In the genomic region with DNA sequence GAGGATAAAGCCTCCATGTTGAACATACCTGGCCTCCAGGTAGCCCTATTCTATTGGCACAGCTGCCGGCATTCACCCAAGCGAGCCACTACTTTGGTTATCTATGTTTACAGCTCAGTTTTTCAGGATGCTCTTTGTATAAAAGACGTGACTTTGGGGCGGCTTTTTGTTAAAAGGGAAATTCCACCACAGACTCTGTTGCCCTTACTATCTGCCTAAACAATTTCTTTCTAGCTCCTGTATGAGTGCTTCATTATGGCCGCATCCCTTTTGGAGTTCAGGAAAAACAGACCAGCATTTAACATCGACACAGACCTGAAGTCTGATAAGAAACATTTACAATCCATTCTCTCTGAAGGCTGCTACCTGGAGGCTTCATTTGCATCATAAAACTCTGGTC, we compare ENCODE assay signal across 1 cellular context.
TF ChIP-seq lines count a peak whose summit lies in the region.

No MANE protein-coding gene starts in this region.

TF ChIP-seq in A549, 52 proteins besides CTCF, POLR2A, EP300 and RAD21 (continued from another document):
- TF ChIP-seq ATOH8 (CRISPR knock-in tag; IDR thresholded peaks at IDR 0.05; ENCODE audit: low read depth) (no peak), NFE2L2 (conservative IDR thresholded peaks at IDR 0.05; ENCODE audit: low read length) (no peak), FOSL2 (IDR thresholded peaks at IDR 0.05) (no peak), FOSL2 (CRISPR knock-in tag; IDR thresholded peaks at IDR 0.05) (no peak), RNF2 (IDR thresholded peaks at IDR 0.05; ENCODE audit: borderline replicate concordance, low read depth) (no peak), E2F6 (IDR thresholded peaks at IDR 0.05; ENCODE audit: borderline replicate concordance, low read depth) (no peak), TFCP2L1 (CRISPR knock-in tag; IDR thresholded peaks at IDR 0.05) (no peak), RFX5 (IDR thresholded peaks at IDR 0.05) (no peak), HOXB5 (CRISPR knock-in tag; IDR thresholded peaks at IDR 0.05) (no peak), CHD2 (IDR thresholded peaks at IDR 0.05; ENCODE audit: low read length, partially characterized antibody) (no peak), CBX2 (IDR thresholded peaks at IDR 0.05; ENCODE audit: borderline replicate concordance, low read depth) (no peak), EHMT2 (IDR thresholded peaks at IDR 0.05; ENCODE audit: low read depth) (no peak), HMGXB4 (CRISPR knock-in tag; IDR thresholded peaks at IDR 0.05; ENCODE audit: borderline replicate concordance) (no peak)
